8 cellular contexts compared by ENCODE assay signal in genomic region chr4:3047464-3048286, GRCh38. TPM values are rescaled to one million over a fixed set of nuclear protein-coding genes. Genes with fewer than 3 reads are reported as not detected.
DNase-seq lines count a peak whose midpoint lies in the region; ATAC-seq and TF ChIP-seq lines count a peak whose summit lies in the region.

No MANE protein-coding gene starts in this region.

- CTCF ChIA-PET in Calu3 (lab: Charles Lee) = interaction anchor here (0.8 kb wide), 1 partner anchor 88 kb away, joined by 3 read pairs; no protein-coding TSS in a partner anchor

- H3K27ac ChIP-seq in SJCRH30 = no peak overlapping the region
- H3K27ac ChIP-seq in heart right ventricle = peak overlapping the region in 1 of 10 donors; percentile 60

- H3K36me3 ChIP-seq in SJCRH30 = no peaks in the 10 kb centered on the region
- no peaks in the 10 kb centered on the region for H3K36me3 ChIP-seq in heart right ventricle

- H3K4me1 ChIP-seq in SJCRH30 = peaks cover 6% of the 10 kb centered on the region; the same call in 1 of the 2 replicates
- peaks cover 0 to 45% (median 12%) of the 10 kb centered on the region in 9 donors for H3K4me1 ChIP-seq in heart right ventricle

- H3K27ac Mint-ChIP-seq in Calu3 (ENCODE audit: unreplicated experiment) = peak overlapping the region; percentile 6
- peak overlapping the region; percentile 78 for H3K27ac Mint-ChIP-seq in activated naive CD4-positive, alpha-beta T cell treated with anti-CD3 and anti-CD28 coated beads, Interleukin-2, amount 50 U/mL, for 24 hours

- H3K9me3 Mint-ChIP-seq in Calu3 (ENCODE audit: low read depth, unreplicated experiment) = no peaks in the 10 kb centered on the region
- no peaks in the 10 kb centered on the region for H3K9me3 Mint-ChIP-seq in activated naive CD4-positive, alpha-beta T cell treated with anti-CD3 and anti-CD28 coated beads, Interleukin-2, amount 50 U/mL, for 24 hours

- H3K4me3 ChIP-seq in SJCRH30 (no peak overlapping the region), heart right ventricle (peak overlapping the region in 5 of 10 donors; percentile 17 to 45 (median 31))

- H3K27me3 ChIP-seq in SJCRH30 = 0 out of 2 replicates have a peak, but pooled peaks cover 3% of the 10 kb centered on the region
- no peaks in the 10 kb centered on the region for H3K27me3 ChIP-seq in heart right ventricle

- H3K9me3 ChIP-seq in SJCRH30 (replicated peaks) = no peaks in the 10 kb centered on the region
- no peaks in the 10 kb centered on the region for H3K9me3 ChIP-seq in heart right ventricle

- peaks cover 17% of the 10 kb centered on the region for H3K4me1 Mint-ChIP-seq in Calu3 (ENCODE audit: low read depth, unreplicated experiment)
- H3K4me1 Mint-ChIP-seq in activated naive CD4-positive, alpha-beta T cell treated with anti-CD3 and anti-CD28 coated beads, Interleukin-2, amount 50 U/mL, for 24 hours = peaks cover 27% of the 10 kb centered on the region

- H3K4me3 Mint-ChIP-seq in Calu3 (ENCODE audit: low read depth, unreplicated experiment) = peak overlapping the region; percentile 65
- peak overlapping the region; percentile 74 for H3K4me3 Mint-ChIP-seq in activated naive CD4-positive, alpha-beta T cell treated with anti-CD3 and anti-CD28 coated beads, Interleukin-2, amount 50 U/mL, for 24 hours

- intact Hi-C loops in Calu3 (cut with micrococcal nuclease; ENCODE audit: unreplicated experiment) (no loop called here), heart right ventricle (cut with DNase I) (loop anchor here in 2 of 10 donors (10.0 kb wide), 2 partner anchors 283 to 293 kb away; partner anchors contain the start of gene TNIP2 (in 1 of the 2))

- H3K36me3 Mint-ChIP-seq in Calu3 (ENCODE audit: insufficient read depth, unreplicated experiment) = peaks cover 9% of the 10 kb centered on the region
- peaks cover 3% of the 10 kb centered on the region for H3K36me3 Mint-ChIP-seq in activated naive CD4-positive, alpha-beta T cell treated with anti-CD3 and anti-CD28 coated beads, Interleukin-2, amount 50 U/mL, for 24 hours

- WGBS in heart right ventricle, 2 donors = 58 to 61% methylated on average over 20 of the region's 20 CpGs

- no TSS peak for BruUV-seq in Calu3 (replicated peaks; lab: Mats Ljungman, UMichigan)

- ATAC-seq in GM19438 (IDR thresholded peaks at IDR 0.05; ENCODE audit: low read depth, unreplicated experiment) (peak; percentile 93), HG03521 (IDR thresholded peaks at IDR 0.05; ENCODE audit: unreplicated experiment) (peak; percentile 88), heart right ventricle (peak; percentile 45 to 68 (median 62))

- peak; percentile 59 for TF ChIP-seq CTCF in Calu3 (IDR thresholded peaks at IDR 0.05; ENCODE audit: unreplicated experiment)
- TF ChIP-seq CTCF in heart right ventricle (IDR thresholded peaks at IDR 0.05) = peak; percentile 47 to 87 (median 76)

- H3K27me3 Mint-ChIP-seq in Calu3 (ENCODE audit: unreplicated experiment) = peaks cover 16% of the 10 kb centered on the region
- no peaks in the 10 kb centered on the region for H3K27me3 Mint-ChIP-seq in activated naive CD4-positive, alpha-beta T cell treated with anti-CD3 and anti-CD28 coated beads, Interleukin-2, amount 50 U/mL, for 24 hours

- peak; percentile 68 for DNase-seq in Calu3
- peak; percentile 70 to 86 for DNase-seq in SJCRH30
- peak; percentile 57 to 62 for DNase-seq in heart right ventricle
- DNase-seq in retina = peak; percentile 66
- DNase-seq in GOT3 (lab: John Stamatoyannopoulos, UW) = no peak

RNA-seq across cellular contexts. Expression of gene HTT-AS, which starts 26.7 kb away (rescaled TPM):
- total RNA-seq in Calu3 (2022) = not detected in 2 replicates
- total RNA-seq in SJCRH30 (2014; rRNA removed; shearing (Covaris generic)) = not detected in 2 replicates
- total RNA-seq in heart right ventricle = not detected
- not detected for polyA plus RNA-seq in heart right ventricle

RNA-seq across cellular contexts. Expression of gene HTT, which starts 26.8 kb away (rescaled TPM):
- total RNA-seq in Calu3 (2022) = 34.6 and 44.4 TPM in 2 replicates
- total RNA-seq in SJCRH30 (2014; rRNA removed; shearing (Covaris generic)) = 24.3 and 30.7 TPM in 2 replicates
- 10 to 100 TPM; 19.3 to 34.0 (median 24.6) TPM for total RNA-seq in heart right ventricle
- polyA plus RNA-seq in heart right ventricle = 10 to 100 TPM in 1 of 2 donors, 1 to 10 TPM in 1; 6.3 to 21.9 TPM
